In genomic region chr14:100676089-100676685, GRCh38 we compare ENCODE assay signal across 1 cellular context.
TF ChIP-seq lines count a peak whose summit lies in the region.

No MANE protein-coding gene starts in this region.

TF ChIP-seq in K562, 482 proteins besides CTCF, POLR2A, EP300 and RAD21 (continued from another document and continues in another):
- TF ChIP-seq, protein P1, sequence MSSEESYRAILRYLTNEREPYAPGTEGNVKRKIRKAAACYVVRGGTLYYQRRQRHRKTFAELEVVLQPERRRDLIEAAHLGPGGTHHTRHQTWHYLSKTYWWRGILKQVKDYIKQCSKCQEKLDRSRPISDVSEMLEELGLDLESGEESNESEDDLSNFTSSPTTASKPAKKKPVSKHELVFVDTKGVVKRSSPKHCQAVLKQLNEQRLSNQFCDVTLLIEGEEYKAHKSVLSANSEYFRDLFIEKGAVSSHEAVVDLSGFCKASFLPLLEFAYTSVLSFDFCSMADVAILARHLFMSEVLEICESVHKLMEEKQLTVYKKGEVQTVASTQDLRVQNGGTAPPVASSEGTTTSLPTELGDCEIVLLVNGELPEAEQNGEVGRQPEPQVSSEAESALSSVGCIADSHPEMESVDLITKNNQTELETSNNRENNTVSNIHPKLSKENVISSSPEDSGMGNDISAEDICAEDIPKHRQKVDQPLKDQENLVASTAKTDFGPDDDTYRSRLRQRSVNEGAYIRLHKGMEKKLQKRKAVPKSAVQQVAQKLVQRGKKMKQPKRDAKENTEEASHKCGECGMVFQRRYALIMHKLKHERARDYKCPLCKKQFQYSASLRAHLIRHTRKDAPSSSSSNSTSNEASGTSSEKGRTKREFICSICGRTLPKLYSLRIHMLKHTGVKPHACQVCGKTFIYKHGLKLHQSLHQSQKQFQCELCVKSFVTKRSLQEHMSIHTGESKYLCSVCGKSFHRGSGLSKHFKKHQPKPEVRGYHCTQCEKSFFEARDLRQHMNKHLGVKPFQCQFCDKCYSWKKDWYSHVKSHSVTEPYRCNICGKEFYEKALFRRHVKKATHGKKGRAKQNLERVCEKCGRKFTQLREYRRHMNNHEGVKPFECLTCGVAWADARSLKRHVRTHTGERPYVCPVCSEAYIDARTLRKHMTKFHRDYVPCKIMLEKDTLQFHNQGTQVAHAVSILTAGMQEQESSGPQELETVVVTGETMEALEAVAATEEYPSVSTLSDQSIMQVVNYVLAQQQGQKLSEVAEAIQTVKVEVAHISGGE (CRISPR knock-in tag; IDR thresholded peaks at IDR 0.05): 0 out of 6 replicates have a peak, but pooled peaks of 1 of the 3 experiments have one; percentile 33
- TF ChIP-seq SIN3A (IDR thresholded peaks at IDR 0.05; ENCODE audit: borderline replicate concordance in 2 of 2, control insufficient read depth in 1 of 2, low read depth in 2 of 2, low read length in 2 of 2) (0 out of 4 replicates have a peak, but pooled peaks of 1 of the 2 experiments have one; percentile 16), USF1 (CRISPR knock-in tag; IDR thresholded peaks at IDR 0.05) (no peak), TAF9B (IDR thresholded peaks at IDR 0.05; ENCODE audit: partially characterized antibody) (peak; percentile 80), TCFL5 (CRISPR knock-in tag; conservative IDR thresholded peaks at IDR 0.05) (no peak), TCF3 (CRISPR knock-in tag; IDR thresholded peaks at IDR 0.05) (peak; percentile 71), TRIM28 (IDR thresholded peaks at IDR 0.05) (peak; percentile 17; the same call in 1 of the 2 replicates), ZBTB2 (IDR thresholded peaks at IDR 0.05) (peak; percentile 33; the same call in 1 of the 2 replicates), RBBP5 (IDR thresholded peaks at IDR 0.05; ENCODE audit: borderline replicate concordance, insufficient read depth, low read length, poor library complexity, severe bottlenecking) (peak; percentile 55), TEAD1 (CRISPR knock-in tag; IDR thresholded peaks at IDR 0.05) (peak; percentile 67 to 85; a peak in 3 of 4 replicates), TEAD4 (IDR thresholded peaks at IDR 0.05; ENCODE audit: low read length) (peak; percentile 72), TEAD4 (CRISPR knock-in tag; IDR thresholded peaks at IDR 0.05; ENCODE audit: borderline replicate concordance) (no peak), CBX8 (IDR thresholded peaks at IDR 0.05; ENCODE audit: borderline replicate concordance, extremely low read depth, low read depth, low read length, poor library complexity, severe bottlenecking) (no peak), ATF7 (IDR thresholded peaks at IDR 0.05) (0 out of 2 replicates have a peak, but pooled peaks have one; percentile 18), ZNF431 (CRISPR knock-in tag; IDR thresholded peaks at IDR 0.05) (no peak), RHOXF2B (CRISPR knock-in tag; conservative IDR thresholded peaks at IDR 0.05) (no peak), CXXC5 (CRISPR knock-in tag; IDR thresholded peaks at IDR 0.05) (peak; percentile 97), CREM (IDR thresholded peaks at IDR 0.05; ENCODE audit: low read depth) (peak; percentile 37; the same call in 1 of the 2 replicates), ZMIZ1 (IDR thresholded peaks at IDR 0.05; ENCODE audit: low read depth in 2 of 2, low read length in 2 of 2) (no peak)
- TF ChIP-seq, protein P2, sequence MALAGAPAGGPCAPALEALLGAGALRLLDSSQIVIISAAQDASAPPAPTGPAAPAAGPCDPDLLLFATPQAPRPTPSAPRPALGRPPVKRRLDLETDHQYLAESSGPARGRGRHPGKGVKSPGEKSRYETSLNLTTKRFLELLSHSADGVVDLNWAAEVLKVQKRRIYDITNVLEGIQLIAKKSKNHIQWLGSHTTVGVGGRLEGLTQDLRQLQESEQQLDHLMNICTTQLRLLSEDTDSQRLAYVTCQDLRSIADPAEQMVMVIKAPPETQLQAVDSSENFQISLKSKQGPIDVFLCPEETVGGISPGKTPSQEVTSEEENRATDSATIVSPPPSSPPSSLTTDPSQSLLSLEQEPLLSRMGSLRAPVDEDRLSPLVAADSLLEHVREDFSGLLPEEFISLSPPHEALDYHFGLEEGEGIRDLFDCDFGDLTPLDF (CRISPR knock-in tag; IDR thresholded peaks at IDR 0.05): no peak
- TF ChIP-seq, protein P3, sequence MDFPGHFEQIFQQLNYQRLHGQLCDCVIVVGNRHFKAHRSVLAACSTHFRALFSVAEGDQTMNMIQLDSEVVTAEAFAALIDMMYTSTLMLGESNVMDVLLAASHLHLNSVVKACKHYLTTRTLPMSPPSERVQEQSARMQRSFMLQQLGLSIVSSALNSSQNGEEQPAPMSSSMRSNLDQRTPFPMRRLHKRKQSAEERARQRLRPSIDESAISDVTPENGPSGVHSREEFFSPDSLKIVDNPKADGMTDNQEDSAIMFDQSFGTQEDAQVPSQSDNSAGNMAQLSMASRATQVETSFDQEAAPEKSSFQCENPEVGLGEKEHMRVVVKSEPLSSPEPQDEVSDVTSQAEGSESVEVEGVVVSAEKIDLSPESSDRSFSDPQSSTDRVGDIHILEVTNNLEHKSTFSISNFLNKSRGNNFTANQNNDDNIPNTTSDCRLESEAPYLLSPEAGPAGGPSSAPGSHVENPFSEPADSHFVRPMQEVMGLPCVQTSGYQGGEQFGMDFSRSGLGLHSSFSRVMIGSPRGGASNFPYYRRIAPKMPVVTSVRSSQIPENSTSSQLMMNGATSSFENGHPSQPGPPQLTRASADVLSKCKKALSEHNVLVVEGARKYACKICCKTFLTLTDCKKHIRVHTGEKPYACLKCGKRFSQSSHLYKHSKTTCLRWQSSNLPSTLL (IDR thresholded peaks at IDR 0.05): peak; percentile 66; the same call in 1 of the 2 replicates
- TF ChIP-seq, protein P4, sequence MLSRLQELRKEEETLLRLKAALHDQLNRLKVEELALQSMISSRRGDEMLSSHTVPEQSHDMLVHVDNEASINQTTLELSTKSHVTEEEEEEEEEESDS (CRISPR knock-in tag; IDR thresholded peaks at IDR 0.05): no peak
- TF ChIP-seq, protein P5, sequence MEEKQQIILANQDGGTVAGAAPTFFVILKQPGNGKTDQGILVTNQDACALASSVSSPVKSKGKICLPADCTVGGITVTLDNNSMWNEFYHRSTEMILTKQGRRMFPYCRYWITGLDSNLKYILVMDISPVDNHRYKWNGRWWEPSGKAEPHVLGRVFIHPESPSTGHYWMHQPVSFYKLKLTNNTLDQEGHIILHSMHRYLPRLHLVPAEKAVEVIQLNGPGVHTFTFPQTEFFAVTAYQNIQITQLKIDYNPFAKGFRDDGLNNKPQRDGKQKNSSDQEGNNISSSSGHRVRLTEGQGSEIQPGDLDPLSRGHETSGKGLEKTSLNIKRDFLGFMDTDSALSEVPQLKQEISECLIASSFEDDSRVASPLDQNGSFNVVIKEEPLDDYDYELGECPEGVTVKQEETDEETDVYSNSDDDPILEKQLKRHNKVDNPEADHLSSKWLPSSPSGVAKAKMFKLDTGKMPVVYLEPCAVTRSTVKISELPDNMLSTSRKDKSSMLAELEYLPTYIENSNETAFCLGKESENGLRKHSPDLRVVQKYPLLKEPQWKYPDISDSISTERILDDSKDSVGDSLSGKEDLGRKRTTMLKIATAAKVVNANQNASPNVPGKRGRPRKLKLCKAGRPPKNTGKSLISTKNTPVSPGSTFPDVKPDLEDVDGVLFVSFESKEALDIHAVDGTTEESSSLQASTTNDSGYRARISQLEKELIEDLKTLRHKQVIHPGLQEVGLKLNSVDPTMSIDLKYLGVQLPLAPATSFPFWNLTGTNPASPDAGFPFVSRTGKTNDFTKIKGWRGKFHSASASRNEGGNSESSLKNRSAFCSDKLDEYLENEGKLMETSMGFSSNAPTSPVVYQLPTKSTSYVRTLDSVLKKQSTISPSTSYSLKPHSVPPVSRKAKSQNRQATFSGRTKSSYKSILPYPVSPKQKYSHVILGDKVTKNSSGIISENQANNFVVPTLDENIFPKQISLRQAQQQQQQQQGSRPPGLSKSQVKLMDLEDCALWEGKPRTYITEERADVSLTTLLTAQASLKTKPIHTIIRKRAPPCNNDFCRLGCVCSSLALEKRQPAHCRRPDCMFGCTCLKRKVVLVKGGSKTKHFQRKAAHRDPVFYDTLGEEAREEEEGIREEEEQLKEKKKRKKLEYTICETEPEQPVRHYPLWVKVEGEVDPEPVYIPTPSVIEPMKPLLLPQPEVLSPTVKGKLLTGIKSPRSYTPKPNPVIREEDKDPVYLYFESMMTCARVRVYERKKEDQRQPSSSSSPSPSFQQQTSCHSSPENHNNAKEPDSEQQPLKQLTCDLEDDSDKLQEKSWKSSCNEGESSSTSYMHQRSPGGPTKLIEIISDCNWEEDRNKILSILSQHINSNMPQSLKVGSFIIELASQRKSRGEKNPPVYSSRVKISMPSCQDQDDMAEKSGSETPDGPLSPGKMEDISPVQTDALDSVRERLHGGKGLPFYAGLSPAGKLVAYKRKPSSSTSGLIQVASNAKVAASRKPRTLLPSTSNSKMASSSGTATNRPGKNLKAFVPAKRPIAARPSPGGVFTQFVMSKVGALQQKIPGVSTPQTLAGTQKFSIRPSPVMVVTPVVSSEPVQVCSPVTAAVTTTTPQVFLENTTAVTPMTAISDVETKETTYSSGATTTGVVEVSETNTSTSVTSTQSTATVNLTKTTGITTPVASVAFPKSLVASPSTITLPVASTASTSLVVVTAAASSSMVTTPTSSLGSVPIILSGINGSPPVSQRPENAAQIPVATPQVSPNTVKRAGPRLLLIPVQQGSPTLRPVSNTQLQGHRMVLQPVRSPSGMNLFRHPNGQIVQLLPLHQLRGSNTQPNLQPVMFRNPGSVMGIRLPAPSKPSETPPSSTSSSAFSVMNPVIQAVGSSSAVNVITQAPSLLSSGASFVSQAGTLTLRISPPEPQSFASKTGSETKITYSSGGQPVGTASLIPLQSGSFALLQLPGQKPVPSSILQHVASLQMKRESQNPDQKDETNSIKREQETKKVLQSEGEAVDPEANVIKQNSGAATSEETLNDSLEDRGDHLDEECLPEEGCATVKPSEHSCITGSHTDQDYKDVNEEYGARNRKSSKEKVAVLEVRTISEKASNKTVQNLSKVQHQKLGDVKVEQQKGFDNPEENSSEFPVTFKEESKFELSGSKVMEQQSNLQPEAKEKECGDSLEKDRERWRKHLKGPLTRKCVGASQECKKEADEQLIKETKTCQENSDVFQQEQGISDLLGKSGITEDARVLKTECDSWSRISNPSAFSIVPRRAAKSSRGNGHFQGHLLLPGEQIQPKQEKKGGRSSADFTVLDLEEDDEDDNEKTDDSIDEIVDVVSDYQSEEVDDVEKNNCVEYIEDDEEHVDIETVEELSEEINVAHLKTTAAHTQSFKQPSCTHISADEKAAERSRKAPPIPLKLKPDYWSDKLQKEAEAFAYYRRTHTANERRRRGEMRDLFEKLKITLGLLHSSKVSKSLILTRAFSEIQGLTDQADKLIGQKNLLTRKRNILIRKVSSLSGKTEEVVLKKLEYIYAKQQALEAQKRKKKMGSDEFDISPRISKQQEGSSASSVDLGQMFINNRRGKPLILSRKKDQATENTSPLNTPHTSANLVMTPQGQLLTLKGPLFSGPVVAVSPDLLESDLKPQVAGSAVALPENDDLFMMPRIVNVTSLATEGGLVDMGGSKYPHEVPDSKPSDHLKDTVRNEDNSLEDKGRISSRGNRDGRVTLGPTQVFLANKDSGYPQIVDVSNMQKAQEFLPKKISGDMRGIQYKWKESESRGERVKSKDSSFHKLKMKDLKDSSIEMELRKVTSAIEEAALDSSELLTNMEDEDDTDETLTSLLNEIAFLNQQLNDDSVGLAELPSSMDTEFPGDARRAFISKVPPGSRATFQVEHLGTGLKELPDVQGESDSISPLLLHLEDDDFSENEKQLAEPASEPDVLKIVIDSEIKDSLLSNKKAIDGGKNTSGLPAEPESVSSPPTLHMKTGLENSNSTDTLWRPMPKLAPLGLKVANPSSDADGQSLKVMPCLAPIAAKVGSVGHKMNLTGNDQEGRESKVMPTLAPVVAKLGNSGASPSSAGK (IDR thresholded peaks at IDR 0.05): no peak
- TF ChIP-seq, protein P6, sequence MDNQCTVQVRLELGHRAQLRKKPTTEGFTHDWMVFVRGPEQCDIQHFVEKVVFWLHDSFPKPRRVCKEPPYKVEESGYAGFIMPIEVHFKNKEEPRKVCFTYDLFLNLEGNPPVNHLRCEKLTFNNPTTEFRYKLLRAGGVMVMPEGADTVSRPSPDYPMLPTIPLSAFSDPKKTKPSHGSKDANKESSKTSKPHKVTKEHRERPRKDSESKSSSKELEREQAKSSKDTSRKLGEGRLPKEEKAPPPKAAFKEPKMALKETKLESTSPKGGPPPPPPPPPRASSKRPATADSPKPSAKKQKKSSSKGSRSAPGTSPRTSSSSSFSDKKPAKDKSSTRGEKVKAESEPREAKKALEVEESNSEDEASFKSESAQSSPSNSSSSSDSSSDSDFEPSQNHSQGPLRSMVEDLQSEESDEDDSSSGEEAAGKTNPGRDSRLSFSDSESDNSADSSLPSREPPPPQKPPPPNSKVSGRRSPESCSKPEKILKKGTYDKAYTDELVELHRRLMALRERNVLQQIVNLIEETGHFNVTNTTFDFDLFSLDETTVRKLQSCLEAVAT (IDR thresholded peaks at IDR 0.05): 0 out of 4 replicates have a peak, but pooled peaks of 1 of the 2 experiments have one; percentile 43
